In genomic region chr4:128322311-128322710, GRCh38 we compare ENCODE assay signal across 18 cellular contexts. TPM values are rescaled to one million over a fixed set of nuclear protein-coding genes. Genes with fewer than 3 reads are reported as not detected.
DNase-seq lines count a peak whose midpoint lies in the region; ATAC-seq and TF ChIP-seq lines count a peak whose summit lies in the region.
"Had no signal": no experiment of that assay in that cellular context is flagged by ENCODE, and none has a peak within 500 bp of the region (broad histone marks: within the 10 kb centered on the region; RNA-seq: fewer than 3 reads in every experiment).

No MANE protein-coding gene starts in this region.

- H3K9ac ChIP-seq in HCT116 (ENCODE audit: low read length) (no peak overlapping the region), parathyroid adenoma (no peak overlapping the region)

- TF ChIP-seq RAD21 in HCT116 (IDR thresholded peaks at IDR 0.05; ENCODE audit: low read depth): no peak

- no peak overlapping the region for H3K27ac ChIP-seq in HCT116 (ENCODE audit: low read depth, low read length)
- H3K27ac ChIP-seq in parathyroid adenoma: peak overlapping the region; percentile 54
- H3K27ac ChIP-seq: thoracic aorta had no signal

- H3K79me2 ChIP-seq in HCT116 (ENCODE audit: insufficient read depth, low read length): no peaks in the 10 kb centered on the region
- no peaks in the 10 kb centered on the region for H3K79me2 ChIP-seq in parathyroid adenoma

- CTCF ChIA-PET in HCT116 (lab: Charles Lee): no interaction called here

- no peaks in the 10 kb centered on the region for H4K20me1 ChIP-seq in HCT116 (ENCODE audit: insufficient read depth)

- no peaks in the 10 kb centered on the region for H3K9me3 Mint-ChIP-seq in glutamatergic neuron (ENCODE audit: unreplicated experiment)

- no TSS peak for BruUV-seq in HCT116 (replicated peaks; lab: Mats Ljungman, UMichigan)

- H3K4me2 ChIP-seq in HCT116 (ENCODE audit: low read length) (peak overlapping the region; percentile 36), parathyroid adenoma (ENCODE audit: low read length) (peak overlapping the region; percentile 40)

- H2AFZ ChIP-seq in HCT116 (ENCODE audit: low read depth, low read length, poor library complexity, severe bottlenecking) (no peak overlapping the region), parathyroid adenoma (no peak overlapping the region)

- RAD21 ChIA-PET in HCT116 (lab: Charles Lee; ENCODE audit: low non-redundant PET in 1 of 2, low total read pairs in 2 of 2, uncharacterized antibody in 2 of 2, unreplicated experiment in 2 of 2): no interaction called here

- no peaks in the 10 kb centered on the region for H3K9me2 ChIP-seq in HCT116 (ENCODE audit: insufficient read depth)

- DNase-seq in HCT116 (ENCODE audit: low read depth, low spot score) (no peak), dermis blood vessel endothelial cell (peak; percentile 35), glutamatergic neuron (no peak), KG1 (lab: John Stamatoyannopoulos, UW) (no peak), NCI-H1436 treated with DMSO at 0.1 percent for 48 hours (lab: John Stamatoyannopoulos, UW) (no peak), GM19240 (ENCODE audit: insufficient read length, low spot score) (no peak)
- DNase-seq: amniotic stem cell; kidney; NCI-H2107; NCI-H748 treated with DMSO at 0.1 percent for 48 hours; stimulated activated CD4-positive, alpha-beta T cell treated with anti-CD3 and anti-CD28 coated beads, Interleukin-4, amount 100 ng/mL, for 4 hours; T-helper 2 cell had no signal

- H3K4me3 Mint-ChIP-seq in glutamatergic neuron (ENCODE audit: unreplicated experiment): no peak overlapping the region
- H3K4me3 Mint-ChIP-seq: B cell had no signal

- H3K27me3 Mint-ChIP-seq in glutamatergic neuron (ENCODE audit: unreplicated experiment): no peaks in the 10 kb centered on the region
- H3K27me3 Mint-ChIP-seq: B cell had no signal

- no peaks in the 10 kb centered on the region for H3K27me3 ChIP-seq in HCT116 (ENCODE audit: insufficient read depth, low read length)
- H3K27me3 ChIP-seq in parathyroid adenoma (ENCODE audit: control insufficient read depth, insufficient read depth, low read length): no peaks in the 10 kb centered on the region

- no peak overlapping the region for H3K27ac Mint-ChIP-seq in glutamatergic neuron (ENCODE audit: unreplicated experiment)
- H3K27ac Mint-ChIP-seq: B cell had no signal

- H3K4me3 ChIP-seq in HCT116 (replicated peaks in 1 of 2; ENCODE audit: low read depth in 1 of 2, low read length in 2 of 2): no peak overlapping the region
- no peak overlapping the region for H3K4me3 ChIP-seq in parathyroid adenoma (ENCODE audit: low read depth, low read length)
- H3K4me3 ChIP-seq: HAP-1, thoracic aorta had no signal

- H3K36me3 Mint-ChIP-seq in glutamatergic neuron (ENCODE audit: unreplicated experiment): no peaks in the 10 kb centered on the region

- TF ChIP-seq POLR2A in HCT116 (IDR thresholded peaks at IDR 0.05; ENCODE audit: borderline replicate concordance, extremely low read depth, insufficient read depth, insufficient read length): no peak

- ATAC-seq in HCT116: peak; percentile 76
- ATAC-seq: activated CD4-positive, CD25-positive, alpha-beta regulatory T cell treated with anti-CD3 and anti-CD28 coated beads, Interleukin-2, amount 50 U/mL, for 24 hours had no signal

- H3K36me3 ChIP-seq in HCT116 (ENCODE audit: control insufficient read depth in 1 of 2, insufficient read depth in 2 of 2, low read length in 2 of 2) (no peaks in the 10 kb centered on the region), parathyroid adenoma (ENCODE audit: control insufficient read depth, insufficient read depth, low read length) (no peaks in the 10 kb centered on the region)
- H3K36me3 ChIP-seq: HAP-1, thoracic aorta had no signal

- H3K4me1 ChIP-seq in HCT116 (ENCODE audit: control insufficient read depth in 1 of 2, insufficient read depth in 2 of 2, low read length in 2 of 2) (peaks cover 14 to 26% of the 10 kb centered on the region in 2 experiments), parathyroid adenoma (peaks cover 6% of the 10 kb centered on the region)
- H3K4me1 ChIP-seq: HAP-1 had no signal

- TF ChIP-seq CTCF in HCT116 (IDR thresholded peaks at IDR 0.05 in 2 of 3, conservative IDR thresholded peaks at IDR 0.05 in 1 of 3; ENCODE audit: borderline replicate concordance in 1 of 3, insufficient read depth in 1 of 3, low read depth in 2 of 3, low read length in 2 of 3): no peak
- TF ChIP-seq CTCF in parathyroid adenoma (IDR thresholded peaks at IDR 0.05): no peak
- no peak for TF ChIP-seq CTCF in glutamatergic neuron (IDR thresholded peaks at IDR 0.05; ENCODE audit: partially characterized antibody, unreplicated experiment)

- POLR2A ChIA-PET in HCT116 (lab: Charles Lee): no interaction called here

- H3K9me3 ChIP-seq in HCT116 (ENCODE audit: control insufficient read depth in 1 of 2, insufficient read depth in 1 of 2, low read depth in 1 of 2, low read length in 2 of 2) (no peaks in the 10 kb centered on the region), parathyroid adenoma (ENCODE audit: control insufficient read depth, low read length) (no peaks in the 10 kb centered on the region)
- H3K9me3 ChIP-seq: HAP-1, thoracic aorta had no signal

- intact Hi-C loops in HCT116 (cut with micrococcal nuclease): no loop called here

- no peaks in the 10 kb centered on the region for H3K4me1 Mint-ChIP-seq in glutamatergic neuron (ENCODE audit: low read depth, unreplicated experiment)
- H3K4me1 Mint-ChIP-seq: B cell had no signal

TF ChIP-seq in HCT116, 20 proteins besides CTCF, POLR2A, EP300 and RAD21:
- TF ChIP-seq SIN3A (IDR thresholded peaks at IDR 0.05; ENCODE audit: low read depth) (no peak), JUND (IDR thresholded peaks at IDR 0.05) (peak; percentile 56; the same call in 1 of the 2 replicates), FOSL1 (IDR thresholded peaks at IDR 0.05; ENCODE audit: low read depth) (peak; percentile 58), EZH2phosphoT487 (IDR thresholded peaks at IDR 0.05; ENCODE audit: borderline replicate concordance) (no peak), SP1 (IDR thresholded peaks at IDR 0.05; ENCODE audit: low read depth) (peak; percentile 46), EZH2 (IDR thresholded peaks at IDR 0.05) (no peak), CBX3 (IDR thresholded peaks at IDR 0.05; ENCODE audit: low read depth) (peak; percentile 50; the same call in 1 of the 2 replicates), ZFX (IDR thresholded peaks at IDR 0.05) (no peak), CEBPB (IDR thresholded peaks at IDR 0.05; ENCODE audit: low read depth) (0 out of 2 replicates have a peak, but pooled peaks have one; percentile 13), EGR1 (IDR thresholded peaks at IDR 0.05; ENCODE audit: low read depth) (no peak), POLR2AphosphoS5 (IDR thresholded peaks at IDR 0.05; ENCODE audit: low read depth, low read length) (no peak), ZNF274 (IDR thresholded peaks at IDR 0.05; ENCODE audit: low read depth, low read length) (no peak)

TF ChIP-seq in PFSK-1, 5 proteins besides CTCF, POLR2A, EP300 and RAD21:
- TF ChIP-seq POLR2AphosphoS5 (IDR thresholded peaks at IDR 0.05; ENCODE audit: low read depth, low read length) (no peak), TAF1 (IDR thresholded peaks at IDR 0.05; ENCODE audit: borderline replicate concordance, insufficient read depth, low read length) (no peak), FOXP2 (optimal IDR thresholded peaks at IDR 0.05; ENCODE audit: borderline replicate concordance, extremely low read depth, extremely low read length, insufficient read depth) (no peak), REST (IDR thresholded peaks at IDR 0.05; ENCODE audit: insufficient read depth in 1 of 2, low read depth in 2 of 2, low read length in 2 of 2) (no peak), SIN3A (IDR thresholded peaks at IDR 0.05; ENCODE audit: borderline replicate concordance, insufficient read depth, low read length) (peak; percentile 27; the same call in 1 of the 2 replicates)

RNA-seq across cellular contexts. Expression of gene PGRMC2, which starts 34.7 kb away (rescaled TPM):
- 52.3 TPM for total RNA-seq in HCT116 (2021; ENCODE audit: unreplicated experiment)
- 13.9 and 14.9 TPM in 2 replicates for polyA plus RNA-seq in HCT116 (2012)
- polyA plus RNA-seq in PFSK-1 (2012; ENCODE audit: insufficient read length, low read depth): 54.8 TPM
- total RNA-seq in dermis blood vessel endothelial cell: 18.0 and 47.2 TPM in 2 replicates
- total RNA-seq in glutamatergic neuron (ENCODE audit: unreplicated experiment): 28.2 TPM
